ENCODE assay signal across 1 cellular context in the genomic region with DNA sequence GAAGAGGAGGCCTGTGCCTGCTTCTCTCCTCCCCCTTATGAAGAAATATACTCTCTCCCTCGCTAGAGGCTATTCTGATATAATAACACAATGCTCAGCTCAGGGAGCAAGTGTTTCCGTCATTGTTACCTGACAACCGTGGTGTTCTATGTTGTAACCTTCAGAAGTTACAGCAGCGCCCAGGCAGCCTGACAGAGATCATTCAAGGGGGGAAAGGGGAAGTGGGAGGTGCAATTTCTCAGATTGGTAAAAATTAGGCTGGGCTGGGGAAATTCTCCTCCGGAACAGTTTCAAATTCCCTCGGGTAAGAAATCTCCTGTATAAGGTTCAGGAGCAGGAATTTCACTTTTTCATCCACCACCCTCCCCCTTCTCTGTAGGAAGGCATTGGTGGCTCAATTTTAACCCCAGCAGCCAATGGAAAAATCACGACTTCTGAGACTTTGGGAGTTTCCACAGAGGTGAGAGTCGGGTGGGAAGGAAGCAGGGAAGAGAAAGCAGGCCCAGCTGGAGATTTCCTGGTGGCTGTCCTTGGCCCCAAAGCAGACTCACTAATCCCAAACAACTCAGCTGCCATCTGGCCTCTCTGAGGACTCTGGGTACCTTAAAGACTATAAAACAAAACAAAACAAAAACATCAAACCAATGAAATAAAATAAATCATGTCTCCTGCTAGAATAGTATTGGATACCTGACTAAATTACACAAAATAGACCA.
TF ChIP-seq lines count a peak whose summit lies in the region.

No MANE protein-coding gene starts in this region.

TF ChIP-seq in GM12878, 131 proteins besides CTCF, POLR2A, EP300 and RAD21:
- TF ChIP-seq, protein P1, sequence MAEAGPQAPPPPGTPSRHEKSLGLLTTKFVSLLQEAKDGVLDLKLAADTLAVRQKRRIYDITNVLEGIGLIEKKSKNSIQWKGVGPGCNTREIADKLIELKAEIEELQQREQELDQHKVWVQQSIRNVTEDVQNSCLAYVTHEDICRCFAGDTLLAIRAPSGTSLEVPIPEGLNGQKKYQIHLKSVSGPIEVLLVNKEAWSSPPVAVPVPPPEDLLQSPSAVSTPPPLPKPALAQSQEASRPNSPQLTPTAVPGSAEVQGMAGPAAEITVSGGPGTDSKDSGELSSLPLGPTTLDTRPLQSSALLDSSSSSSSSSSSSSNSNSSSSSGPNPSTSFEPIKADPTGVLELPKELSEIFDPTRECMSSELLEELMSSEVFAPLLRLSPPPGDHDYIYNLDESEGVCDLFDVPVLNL (IDR thresholded peaks at IDR 0.05; ENCODE audit: low read depth, low read length) = no peak
- TF ChIP-seq JUNB (IDR thresholded peaks at IDR 0.05) (no peak), MLLT1 (IDR thresholded peaks at IDR 0.05) (no peak), CUX1 (IDR thresholded peaks at IDR 0.05; ENCODE audit: insufficient replicate concordance, low read depth, low read length) (no peak), RCOR1 (conservative IDR thresholded peaks at IDR 0.05; ENCODE audit: low read depth, low read length) (no peak), SMAD1 (IDR thresholded peaks at IDR 0.05; ENCODE audit: low read depth, partially characterized antibody) (no peak), ZBED1 (IDR thresholded peaks at IDR 0.05; ENCODE audit: borderline replicate concordance) (no peak), LARP7 (IDR thresholded peaks at IDR 0.05) (no peak), HDAC2 (IDR thresholded peaks at IDR 0.05) (no peak), IKZF2 (IDR thresholded peaks at IDR 0.05) (0 out of 4 replicates have a peak, but pooled peaks of 1 of the 2 experiments have one; percentile 30), SP1 (IDR thresholded peaks at IDR 0.05; ENCODE audit: low read depth, low read length) (no peak), CHD1 (IDR thresholded peaks at IDR 0.05; ENCODE audit: low read depth, low read length) (no peak), CBX5 (IDR thresholded peaks at IDR 0.05; ENCODE audit: low read depth) (no peak), KLF5 (IDR thresholded peaks at IDR 0.05; ENCODE audit: partially characterized antibody) (no peak), SPI1 (IDR thresholded peaks at IDR 0.05; ENCODE audit: borderline replicate concordance, insufficient read depth, low read depth, low read length) (peak; percentile 87), STAT3 (IDR thresholded peaks at IDR 0.05; ENCODE audit: low read depth, low read length) (no peak), IKZF1 (conservative IDR thresholded peaks at IDR 0.05) (0 out of 2 replicates have a peak, but pooled peaks have one; percentile 27), KDM1A (IDR thresholded peaks at IDR 0.05; ENCODE audit: borderline replicate concordance) (no peak)
- TF ChIP-seq, protein P2, sequence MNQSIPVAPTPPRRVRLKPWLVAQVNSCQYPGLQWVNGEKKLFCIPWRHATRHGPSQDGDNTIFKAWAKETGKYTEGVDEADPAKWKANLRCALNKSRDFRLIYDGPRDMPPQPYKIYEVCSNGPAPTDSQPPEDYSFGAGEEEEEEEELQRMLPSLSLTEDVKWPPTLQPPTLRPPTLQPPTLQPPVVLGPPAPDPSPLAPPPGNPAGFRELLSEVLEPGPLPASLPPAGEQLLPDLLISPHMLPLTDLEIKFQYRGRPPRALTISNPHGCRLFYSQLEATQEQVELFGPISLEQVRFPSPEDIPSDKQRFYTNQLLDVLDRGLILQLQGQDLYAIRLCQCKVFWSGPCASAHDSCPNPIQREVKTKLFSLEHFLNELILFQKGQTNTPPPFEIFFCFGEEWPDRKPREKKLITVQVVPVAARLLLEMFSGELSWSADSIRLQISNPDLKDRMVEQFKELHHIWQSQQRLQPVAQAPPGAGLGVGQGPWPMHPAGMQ (IDR thresholded peaks at IDR 0.05; ENCODE audit: borderline replicate concordance) = no peak
TF ChIP-seq in GM12878: peak in this region for 3.
